ENCODE assay signal across 13 cellular contexts in genomic region chr9:114390952-114391351, GRCh38. TPM values are rescaled to one million over a fixed set of nuclear protein-coding genes. Genes with fewer than 3 reads are reported as not detected.
DNase-seq lines count a peak whose midpoint lies in the region; ATAC-seq lines count a peak whose summit lies in the region.
"Had no signal": no experiment of that assay in that cellular context is flagged by ENCODE, and none has a peak within 500 bp of the region (broad histone marks: within the 10 kb centered on the region; RNA-seq: fewer than 3 reads in every experiment).

No MANE protein-coding gene starts in this region.

- H3K4me3 Mint-ChIP-seq in activated CD4-positive, alpha-beta T cell treated with anti-CD3 and anti-CD28 coated beads for 36 hours, result peak overlapping the region; percentile 99
- peak overlapping the region; percentile 87 for H3K4me3 Mint-ChIP-seq in activated naive CD8-positive, alpha-beta T cell treated with anti-CD3 and anti-CD28 coated beads, Interleukin-2, amount 50 U/mL, for 24 hours
- peak overlapping the region; percentile 88 for H3K4me3 Mint-ChIP-seq in stimulated activated effector memory CD8-positive, alpha-beta T cell treated with anti-CD3 and anti-CD28 coated beads, Interleukin-12 subunit alpha, Interleukin-12 subunit beta, amount 100 ng/mL, for 72 hours
- H3K4me3 Mint-ChIP-seq: H9 had no signal

- H3K9me3 Mint-ChIP-seq in activated CD4-positive, alpha-beta T cell treated with anti-CD3 and anti-CD28 coated beads for 36 hours (ENCODE audit: low read depth), result no peaks in the 10 kb centered on the region
- no peaks in the 10 kb centered on the region for H3K9me3 Mint-ChIP-seq in activated naive CD8-positive, alpha-beta T cell treated with anti-CD3 and anti-CD28 coated beads, Interleukin-2, amount 50 U/mL, for 24 hours
- no peaks in the 10 kb centered on the region for H3K9me3 Mint-ChIP-seq in stimulated activated effector memory CD8-positive, alpha-beta T cell treated with anti-CD3 and anti-CD28 coated beads, Interleukin-12 subunit alpha, Interleukin-12 subunit beta, amount 100 ng/mL, for 72 hours
- H3K9me3 Mint-ChIP-seq: H9 had no signal

- H3K4me1 Mint-ChIP-seq in activated CD4-positive, alpha-beta T cell treated with anti-CD3 and anti-CD28 coated beads for 36 hours, result peaks cover 72% of the 10 kb centered on the region
- peaks cover 81% of the 10 kb centered on the region for H3K4me1 Mint-ChIP-seq in activated naive CD8-positive, alpha-beta T cell treated with anti-CD3 and anti-CD28 coated beads, Interleukin-2, amount 50 U/mL, for 24 hours
- peaks cover 81% of the 10 kb centered on the region for H3K4me1 Mint-ChIP-seq in stimulated activated effector memory CD8-positive, alpha-beta T cell treated with anti-CD3 and anti-CD28 coated beads, Interleukin-12 subunit alpha, Interleukin-12 subunit beta, amount 100 ng/mL, for 72 hours

- no peak for DNase-seq in activated CD4-positive, alpha-beta T cell treated with anti-CD3 and anti-CD28 coated beads for 36 hours
- DNase-seq in activated CD4-positive, alpha-beta T cell treated with anti-CD3 and anti-CD28 coated beads, Interleukin-2, amount 50 U/mL, for 48 hours, result no peak
- peak; percentile 69 for DNase-seq in NCI-H2227 (lab: John Stamatoyannopoulos, UW; ENCODE audit: unreplicated experiment)
- DNase-seq in activated naive CD8-positive, alpha-beta T cell treated with anti-CD3 and anti-CD28 coated beads, Interleukin-2, amount 50 U/mL, for 24 hours, result no peak
- no peak for DNase-seq in stimulated activated effector memory CD8-positive, alpha-beta T cell treated with anti-CD3 and anti-CD28 coated beads, Interleukin-12 subunit alpha, Interleukin-12 subunit beta, amount 100 ng/mL, for 72 hours (ENCODE audit: low spot score in 2 of 2)
- DNase-seq in DMS53 treated with DMSO at 0.1 percent for 48 hours (lab: John Stamatoyannopoulos, UW; ENCODE audit: unreplicated experiment), result no peak
- no peak for DNase-seq in SIG-M5 (lab: John Stamatoyannopoulos, UW)
- DNase-seq: activated CD4-positive, alpha-beta T cell treated with anti-CD3 and anti-CD28 coated beads, Interleukin-2, amount 50 U/mL, for 4 hours; DMS153; H9; NCI-H1436; nucleus accumbens had no signal

- intact Hi-C loops in activated CD4-positive, alpha-beta T cell treated with anti-CD3 and anti-CD28 coated beads for 36 hours (cut with DNase I, micrococcal nuclease), result loop anchor here in 1 of 2 experiments (10.0 kb wide), 1 partner anchor 514 kb away; no protein-coding TSS in a partner anchor

- H3K27ac Mint-ChIP-seq in activated CD4-positive, alpha-beta T cell treated with anti-CD3 and anti-CD28 coated beads for 36 hours, result peak overlapping the region; percentile 99
- H3K27ac Mint-ChIP-seq in activated naive CD8-positive, alpha-beta T cell treated with anti-CD3 and anti-CD28 coated beads, Interleukin-2, amount 50 U/mL, for 24 hours, result peak overlapping the region; percentile 97
- peak overlapping the region; percentile 96 for H3K27ac Mint-ChIP-seq in stimulated activated effector memory CD8-positive, alpha-beta T cell treated with anti-CD3 and anti-CD28 coated beads, Interleukin-12 subunit alpha, Interleukin-12 subunit beta, amount 100 ng/mL, for 72 hours

- CTCF ChIA-PET in activated CD4-positive, alpha-beta T cell treated with anti-CD3 and anti-CD28 coated beads for 36 hours (lab: Charles Lee), result interaction anchor here (0.5 to 2.0 kb wide), 5 partner anchors 9 to 222 kb away, joined by 3 to 7 read pairs (median 4); no protein-coding TSS in a partner anchor

- no peak for ATAC-seq in activated CD4-positive, alpha-beta T cell treated with anti-CD3 and anti-CD28 coated beads for 36 hours
- ATAC-seq in activated naive CD8-positive, alpha-beta T cell treated with anti-CD3 and anti-CD28 coated beads, Interleukin-2, amount 50 U/mL, for 24 hours, result no peak
- ATAC-seq in stimulated activated effector memory CD8-positive, alpha-beta T cell treated with anti-CD3 and anti-CD28 coated beads, Interleukin-12 subunit alpha, Interleukin-12 subunit beta, amount 100 ng/mL, for 72 hours, result no peak
- no peak for ATAC-seq in GM18519 (IDR thresholded peaks at IDR 0.05; ENCODE audit: low FRiP score, unreplicated experiment)

- POLR2A ChIA-PET in activated CD4-positive, alpha-beta T cell treated with anti-CD3 and anti-CD28 coated beads for 36 hours (lab: Charles Lee), result interaction anchor here (1.6 kb wide), 1 partner anchor 9 kb away, joined by 3 read pairs; no protein-coding TSS in a partner anchor

- H3K27me3 Mint-ChIP-seq in activated CD4-positive, alpha-beta T cell treated with anti-CD3 and anti-CD28 coated beads for 36 hours, result no peaks in the 10 kb centered on the region
- H3K27me3 Mint-ChIP-seq in activated naive CD8-positive, alpha-beta T cell treated with anti-CD3 and anti-CD28 coated beads, Interleukin-2, amount 50 U/mL, for 24 hours, result no peaks in the 10 kb centered on the region

- H3K36me3 Mint-ChIP-seq in activated CD4-positive, alpha-beta T cell treated with anti-CD3 and anti-CD28 coated beads for 36 hours (ENCODE audit: low read depth), result peaks cover 63% of the 10 kb centered on the region
- H3K36me3 Mint-ChIP-seq in activated naive CD8-positive, alpha-beta T cell treated with anti-CD3 and anti-CD28 coated beads, Interleukin-2, amount 50 U/mL, for 24 hours (ENCODE audit: low read depth), result peaks cover 56% of the 10 kb centered on the region
- peaks cover 91% of the 10 kb centered on the region for H3K36me3 Mint-ChIP-seq in stimulated activated effector memory CD8-positive, alpha-beta T cell treated with anti-CD3 and anti-CD28 coated beads, Interleukin-12 subunit alpha, Interleukin-12 subunit beta, amount 100 ng/mL, for 72 hours

RNA-seq across cellular contexts. Expression of gene AKNA, which starts 3.2 kb away (rescaled TPM):
- 100 to 1,000 TPM; 135 to 141 TPM for total RNA-seq in activated CD4-positive, alpha-beta T cell treated with anti-CD3 and anti-CD28 coated beads for 36 hours
